ENCODE assay signal across 25 cellular contexts in the genomic region with DNA sequence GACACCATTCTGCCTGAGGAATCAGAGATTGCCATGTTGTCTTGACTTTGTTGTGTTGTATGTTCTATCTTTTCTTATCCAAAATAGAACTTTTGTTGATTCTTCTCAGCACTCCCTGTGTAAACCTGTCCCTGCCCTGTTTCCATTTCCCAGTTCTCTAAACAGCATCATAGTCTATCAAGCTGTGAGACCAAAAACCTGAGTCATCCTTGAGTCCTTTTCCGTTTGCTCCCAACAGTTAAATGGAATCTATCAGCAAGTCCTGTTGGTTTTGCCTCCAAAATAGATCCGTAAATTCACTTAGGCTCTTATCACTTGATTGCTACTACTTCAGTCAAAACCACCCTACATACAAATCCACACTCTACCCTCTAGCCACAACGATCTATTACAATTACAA.
A peak's percentile ranks its signal among the peaks of the same experiment; 100 is the strongest.
DNase-seq lines count a peak whose midpoint lies in the region; ATAC-seq, FAIRE-seq and TF ChIP-seq lines count a peak whose summit lies in the region.
"Had no signal": no experiment of that assay in that cellular context is flagged by ENCODE, and none has a peak within 500 bp of the region (broad histone marks: within the 10 kb centered on the region; RNA-seq: fewer than 3 reads in every experiment).

No MANE protein-coding gene starts in this region.

- no peaks in the 10 kb centered on the region for H3K27me3 ChIP-seq in GM23338 (ENCODE audit: insufficient read depth)
- H3K27me3 ChIP-seq in IMR-90 (ENCODE audit: control insufficient read depth, insufficient read depth, low read length) = no peaks in the 10 kb centered on the region
- H3K27me3 ChIP-seq in astrocyte (ENCODE audit: insufficient read depth, low read length) = no peaks in the 10 kb centered on the region
- H3K27me3 ChIP-seq: BE2C had no signal

- no peak overlapping the region for H2BK15ac ChIP-seq in IMR-90 (ENCODE audit: low read depth, low read length)

- DNase-seq in GM23338 (ENCODE audit: low spot score) = no peak
- peak; percentile 16 for DNase-seq in IMR-90
- DNase-seq in astrocyte (ENCODE audit: low read depth) = no peak
- peak; percentile 15 for DNase-seq in iris pigment epithelial cell (ENCODE audit: low read depth)
- DNase-seq in NCI-H1105 (lab: John Stamatoyannopoulos, UW) = no peak
- DNase-seq in NCI-H748 treated with DMSO at 0.1 percent for 48 hours (lab: John Stamatoyannopoulos, UW) = no peak
- DNase-seq in NCI-H1694 treated with DMSO at 0.1 percent for 48 hours (lab: John Stamatoyannopoulos, UW) = no peak
- DNase-seq in cerebellar nuclear complex (lab: John Stamatoyannopoulos, UW) = no peak
- DNase-seq: BE2C, DMS 273 treated with DMSO at 0.1 percent for 48 hours, DMS79 treated with DMSO at 0.1 percent for 48 hours, H7, NCI-H1092 treated with DMSO at 0.1 percent for 48 hours, NCI-H2081 treated with DMSO at 0.1 percent for 48 hours, NCI-H2227 treated with DMSO at 0.1 percent for 48 hours, NCI-H510A, NCI-H774, PC-3, Right ventricle myocardium superior had no signal

- no peak overlapping the region for H4K8ac ChIP-seq in IMR-90 (ENCODE audit: low read depth in 2 of 2, low read length in 2 of 2)

- POLR2A ChIA-PET in IMR-90 (lab: Charles Lee; ENCODE audit: unreplicated experiment) = no interaction called here

- no peak overlapping the region for H4K5ac ChIP-seq in IMR-90 (ENCODE audit: low read depth, low read length)

- CTCF ChIA-PET in IMR-90 (lab: Yijun Ruan, JAX) = no interaction called here

- H3K4ac ChIP-seq in IMR-90 (ENCODE audit: low read depth, low read length) = no peak overlapping the region

- in situ Hi-C loops in IMR-90 (cut with MboI; ENCODE audit: low sequenced_read_pairs) = no loop called here

- H2AFZ ChIP-seq in GM23338 = peak overlapping the region; percentile 94; the same call in 1 of the 2 replicates
- no peak overlapping the region for H2AFZ ChIP-seq in IMR-90 (replicated peaks; ENCODE audit: low read length, poor library complexity)
- H2AFZ ChIP-seq in astrocyte (ENCODE audit: low read depth, low read length) = no peak overlapping the region

- H2AK5ac ChIP-seq in IMR-90 (ENCODE audit: low read depth, low read length) = no peak overlapping the region

- no peaks in the 10 kb centered on the region for H3K36me3 ChIP-seq in GM23338 (ENCODE audit: insufficient read depth)
- no peaks in the 10 kb centered on the region for H3K36me3 ChIP-seq in IMR-90 (ENCODE audit: control insufficient read depth, insufficient read depth, low read length)
- H3K36me3 ChIP-seq in astrocyte (ENCODE audit: insufficient read depth, low read length) = no peaks in the 10 kb centered on the region
- H3K36me3 ChIP-seq: BE2C had no signal

- H4K20me1 ChIP-seq in GM23338 (replicated peaks; ENCODE audit: insufficient read depth) (no peaks in the 10 kb centered on the region), IMR-90 (ENCODE audit: insufficient read depth, low read length) (no peaks in the 10 kb centered on the region), astrocyte (ENCODE audit: insufficient read depth, low read length) (no peaks in the 10 kb centered on the region)

- H3K36me3 Mint-ChIP-seq in GM23338 (ENCODE audit: low read depth) (peaks cover 13% of the 10 kb centered on the region), astrocyte (ENCODE audit: low read depth, unreplicated experiment) (no peaks in the 10 kb centered on the region)

- H3K79me2 ChIP-seq in GM23338 (replicated peaks; ENCODE audit: insufficient read depth) = no peaks in the 10 kb centered on the region
- no peaks in the 10 kb centered on the region for H3K79me2 ChIP-seq in astrocyte (ENCODE audit: insufficient read depth, low read length)

- H2BK5ac ChIP-seq in IMR-90 (ENCODE audit: low read depth, low read length, poor library complexity, severe bottlenecking) = no peak overlapping the region

- H3K4me2 ChIP-seq in GM23338 = no peak overlapping the region
- no peak overlapping the region for H3K4me2 ChIP-seq in IMR-90 (ENCODE audit: low read depth, low read length)
- no peak overlapping the region for H3K4me2 ChIP-seq in astrocyte (ENCODE audit: low read length)
- H3K4me2 ChIP-seq: KMS-11 had no signal

- no peaks in the 10 kb centered on the region for H3K9me1 ChIP-seq in IMR-90 (ENCODE audit: insufficient read depth, low read length)

- FAIRE-seq in astrocyte (lab: Jason Lieb, UNC) = peak; percentile 43
- FAIRE-seq: G401.6, GM12892, GM18507, GM19239 had no signal

- TF ChIP-seq POLR2A in IMR-90 (IDR thresholded peaks at IDR 0.05; ENCODE audit: low read depth, low read length) = no peak

- H3K56ac ChIP-seq in IMR-90 (ENCODE audit: extremely low read depth, insufficient read depth, low read length) = no peak overlapping the region

- H2AK9ac ChIP-seq in IMR-90 (replicated peaks; ENCODE audit: low read depth, low read length, poor library complexity) = no peak overlapping the region

- no peaks in the 10 kb centered on the region for H3K9me2 ChIP-seq in GM23338 (ENCODE audit: insufficient read depth)

- H2BK120ac ChIP-seq in IMR-90 (ENCODE audit: low read depth, low read length) = no peak overlapping the region

- H3F3A ChIP-seq in GM23338 (replicated peaks; ENCODE audit: low read depth) = no peaks in the 10 kb centered on the region

- H3K4me1 ChIP-seq in GM23338 (ENCODE audit: insufficient read depth) = peaks cover 8% of the 10 kb centered on the region
- peaks cover 3% of the 10 kb centered on the region for H3K4me1 ChIP-seq in IMR-90 (ENCODE audit: control insufficient read depth, insufficient read depth, low read length)
- H3K4me1 ChIP-seq in astrocyte (ENCODE audit: insufficient read depth, low read length) = no peaks in the 10 kb centered on the region
- H3K4me1 ChIP-seq: BE2C had no signal

- H3K27me3 Mint-ChIP-seq in GM23338 (ENCODE audit: insufficient read depth, low read depth, poor library complexity) (no peaks in the 10 kb centered on the region), astrocyte (ENCODE audit: low read depth, unreplicated experiment) (no peaks in the 10 kb centered on the region)

- H3K9me3 ChIP-seq in IMR-90 (ENCODE audit: control insufficient read depth, insufficient read depth, low read length) = no peaks in the 10 kb centered on the region
- H3K9me3 ChIP-seq in astrocyte (ENCODE audit: insufficient read depth, low read depth, low read length) = no peaks in the 10 kb centered on the region
- H3K9me3 ChIP-seq: BE2C had no signal

- H3K9me3 Mint-ChIP-seq in GM23338 (peaks cover 9% of the 10 kb centered on the region; the same call in 2 of the 3 replicates), astrocyte (ENCODE audit: unreplicated experiment) (no peaks in the 10 kb centered on the region)

- no peaks in the 10 kb centered on the region for H3K79me1 ChIP-seq in IMR-90 (ENCODE audit: low read depth in 1 of 2, low read length in 2 of 2)

- H3K23ac ChIP-seq in IMR-90 (ENCODE audit: low read depth, low read length) = no peak overlapping the region

- TF ChIP-seq CTCF in GM23338 (conservative IDR thresholded peaks at IDR 0.05; ENCODE audit: low read depth in 2 of 2) = no peak
- TF ChIP-seq CTCF in IMR-90 (conservative IDR thresholded peaks at IDR 0.05; ENCODE audit: low read depth, low read length) = no peak
- TF ChIP-seq CTCF in astrocyte (IDR thresholded peaks at IDR 0.05; ENCODE audit: insufficient read depth, low read depth, low read length) = no peak

- no peak overlapping the region for H3K14ac ChIP-seq in IMR-90 (replicated peaks; ENCODE audit: low read depth, low read length)

- H2BK20ac ChIP-seq in IMR-90 (ENCODE audit: low read depth, low read length) = no peak overlapping the region

- no peak overlapping the region for H4K91ac ChIP-seq in IMR-90 (ENCODE audit: insufficient read depth, low read depth, low read length)

- no peak overlapping the region for H3K27ac ChIP-seq in GM23338 (ENCODE audit: low read depth)
- no peak overlapping the region for H3K27ac ChIP-seq in IMR-90 (ENCODE audit: insufficient read depth, low read length)
- no peak overlapping the region for H3K27ac ChIP-seq in astrocyte (ENCODE audit: low read depth, low read length)
- H3K27ac ChIP-seq: HL-60, KMS-11 had no signal

- H3K27ac Mint-ChIP-seq in GM23338 = peak overlapping the region; percentile 31
- H3K27ac Mint-ChIP-seq in astrocyte (ENCODE audit: unreplicated experiment) = no peak overlapping the region

- no peak for TF ChIP-seq RAD21 in IMR-90 (IDR thresholded peaks at IDR 0.05; ENCODE audit: low read length)

- H3K4me3 ChIP-seq in GM23338 = no peak overlapping the region
- H3K4me3 ChIP-seq in IMR-90 (ENCODE audit: insufficient read depth, low read depth, low read length) = no peak overlapping the region
- H3K4me3 ChIP-seq in astrocyte (ENCODE audit: insufficient read depth, low read depth, low read length) = no peak overlapping the region

- WGBS in IMR-90 (ENCODE audit: extremely low coverage in 2 of 2, insufficient read length in 1 of 2), 2 experiments = 77 to 100% methylated on average over 1 to 3 of the region's 3 CpGs

- no TSS peak for BruUV-seq in IMR-90 (replicated peaks; lab: Mats Ljungman, UMichigan)

- peaks cover 15% of the 10 kb centered on the region for H3K4me1 Mint-ChIP-seq in GM23338
- H3K4me1 Mint-ChIP-seq in astrocyte (ENCODE audit: low read depth, unreplicated experiment) = peaks cover 11% of the 10 kb centered on the region

- H3K4me3 Mint-ChIP-seq in GM23338 (no peak overlapping the region), astrocyte (ENCODE audit: unreplicated experiment) (no peak overlapping the region)

- H3K18ac ChIP-seq in IMR-90 (ENCODE audit: low read depth, low read length) = no peak overlapping the region

- intact Hi-C loops in IMR-90 (cut with micrococcal nuclease) = no loop called here

- H3K9ac ChIP-seq in IMR-90 (ENCODE audit: low read depth, low read length) (no peak overlapping the region), astrocyte (ENCODE audit: low read length) (no peak overlapping the region)
- H3K9ac ChIP-seq: KMS-11 had no signal

- dilution Hi-C loops in IMR-90 (cut with HindIII; ENCODE audit: low sequenced_read_pairs, unreplicated experiment) = no loop called here

- ATAC-seq in GM23338 (no peak), IMR-90 (ENCODE audit: low read depth) (no peak)
- ATAC-seq: PC-3 had no signal

TF ChIP-seq in IMR-90, 13 proteins besides CTCF, POLR2A, EP300 and RAD21 (continues in another document):
- TF ChIP-seq NFE2L2 (IDR thresholded peaks at IDR 0.05; ENCODE audit: low read depth, low read length) (no peak), FOS (IDR thresholded peaks at IDR 0.05; ENCODE audit: low read depth, low read length) (no peak)
- TF ChIP-seq, protein P1, sequence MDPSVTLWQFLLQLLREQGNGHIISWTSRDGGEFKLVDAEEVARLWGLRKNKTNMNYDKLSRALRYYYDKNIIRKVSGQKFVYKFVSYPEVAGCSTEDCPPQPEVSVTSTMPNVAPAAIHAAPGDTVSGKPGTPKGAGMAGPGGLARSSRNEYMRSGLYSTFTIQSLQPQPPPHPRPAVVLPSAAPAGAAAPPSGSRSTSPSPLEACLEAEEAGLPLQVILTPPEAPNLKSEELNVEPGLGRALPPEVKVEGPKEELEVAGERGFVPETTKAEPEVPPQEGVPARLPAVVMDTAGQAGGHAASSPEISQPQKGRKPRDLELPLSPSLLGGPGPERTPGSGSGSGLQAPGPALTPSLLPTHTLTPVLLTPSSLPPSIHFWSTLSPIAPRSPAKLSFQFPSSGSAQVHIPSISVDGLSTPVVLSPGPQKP (IDR thresholded peaks at IDR 0.05; ENCODE audit: borderline replicate concordance, low read depth, low read length) = no peak

Comparison
In these comparisons a context has a peak if more than half of its experiments do, and no peak if none do; other contexts are left out.
1. DNase-seq: peak in IMR-90 (single experiment) and iris pigment epithelial cell (single experiment); none in GM23338 (single experiment), astrocyte (single experiment), NCI-H1105 (single experiment), NCI-H748 treated with DMSO at 0.1 percent for 48 hours (single experiment), NCI-H1694 treated with DMSO at 0.1 percent for 48 hours (single experiment) and cerebellar nuclear complex (0 of 2).